In the genomic region with DNA sequence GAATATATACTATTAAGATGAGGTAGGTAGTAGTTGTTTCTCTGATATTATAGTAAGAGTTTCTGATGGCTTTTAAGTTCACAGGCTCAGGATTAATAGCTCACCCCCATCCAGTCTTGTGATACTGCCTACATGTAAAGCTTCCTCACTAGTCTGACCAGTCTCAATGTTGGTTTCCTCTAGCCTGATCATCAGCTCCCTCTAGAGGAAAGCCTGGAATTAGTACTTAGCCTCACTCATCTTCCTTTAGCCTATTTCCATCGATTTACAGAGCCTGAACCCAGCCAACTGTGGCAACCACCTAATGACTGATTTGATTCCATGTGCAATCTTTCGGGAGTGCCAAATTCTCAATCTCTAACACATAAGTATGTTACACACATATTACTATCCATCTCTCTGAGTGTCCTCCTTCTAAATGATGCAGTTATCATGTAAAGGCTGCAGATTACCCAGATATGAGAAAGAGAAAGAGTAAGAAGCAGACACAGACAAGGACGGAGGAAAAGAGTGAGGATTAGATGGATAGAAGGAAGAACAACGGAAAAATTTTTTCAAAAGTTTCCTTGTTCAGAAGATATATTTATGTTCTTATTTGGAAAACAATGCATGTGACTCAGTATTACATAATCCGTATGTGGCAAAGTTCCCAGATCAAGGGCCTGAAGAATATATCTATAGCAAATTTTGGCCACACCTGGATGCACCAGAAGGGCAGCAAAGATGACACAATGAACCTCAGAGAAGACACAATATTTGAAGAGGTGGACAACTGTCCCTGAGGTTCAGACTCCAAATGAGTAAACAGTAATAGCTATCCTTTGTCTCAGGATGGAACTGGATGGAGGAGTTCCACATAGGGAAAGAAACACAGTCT, we compare ENCODE assay signal across 9 cellular contexts.
A peak's percentile ranks its signal among the peaks of the same experiment; 100 is the strongest.
DNase-seq lines count a peak whose midpoint lies in the region; ATAC-seq and TF ChIP-seq lines count a peak whose summit lies in the region.
"Had no signal": no experiment of that assay in that cellular context is flagged by ENCODE, and none has a peak within 500 bp of the region (broad histone marks: within the 10 kb centered on the region; RNA-seq: fewer than 3 reads in every experiment).

No MANE protein-coding gene starts in this region.

- ATAC-seq in HG02759 (IDR thresholded peaks at IDR 0.05; ENCODE audit: unreplicated experiment) (no peak), GM18505 (IDR thresholded peaks at IDR 0.05; ENCODE audit: unreplicated experiment) (no peak)

- POLR2A ChIA-PET in HEK293T (lab: Yijun Ruan, JAX) = no interaction called here

- H3K9me3 Mint-ChIP-seq in immature natural killer cell = peaks cover 0 to 12% (median 8%) of the 10 kb centered on the region in 6 donors
- H3K9me3 Mint-ChIP-seq: dendritic cell treated with granulocyte-macrophage colony-stimulating factor and Interleukin-4, amounts not matched to agents 40 ng/mL and 50 ng/mL, for 4 days had no signal

- H3K27me3 Mint-ChIP-seq in immature natural killer cell (ENCODE audit: low read depth in 3 of 3) = no peaks in the 10 kb centered on the region
- H3K27me3 Mint-ChIP-seq: dendritic cell treated with granulocyte-macrophage colony-stimulating factor and Interleukin-4, amounts not matched to agents 40 ng/mL and 50 ng/mL, for 4 days had no signal

- no peak for TF ChIP-seq POLR2A in GM18505 (IDR thresholded peaks at IDR 0.05; ENCODE audit: borderline replicate concordance, extremely low read depth, insufficient read depth, insufficient read length)

- peak; percentile 44 for DNase-seq in HEK293T (ENCODE audit: extremely low spot score)
- peak; percentile 70 to 85 for DNase-seq in NCI-H526 (lab: John Stamatoyannopoulos, UW)
- DNase-seq in dermis blood vessel endothelial cell = peak; percentile 0
- peak; percentile 19 for DNase-seq in non-pigmented ciliary epithelial cell (ENCODE audit: low read depth)
- no peak for DNase-seq in immature natural killer cell

- CTCF ChIA-PET in HEK293T (lab: Yijun Ruan, JAX) = interaction anchor here (0.9 kb wide), 1 partner anchor 41 kb away, joined by 3 read pairs; no protein-coding TSS in a partner anchor

- no peak overlapping the region for H3K4me3 Mint-ChIP-seq in immature natural killer cell
- H3K4me3 Mint-ChIP-seq: dendritic cell treated with granulocyte-macrophage colony-stimulating factor and Interleukin-4, amounts not matched to agents 40 ng/mL and 50 ng/mL, for 4 days had no signal

- H3K27ac Mint-ChIP-seq in immature natural killer cell = no peak overlapping the region
- H3K27ac Mint-ChIP-seq: dendritic cell treated with granulocyte-macrophage colony-stimulating factor and Interleukin-4, amounts not matched to agents 40 ng/mL and 50 ng/mL, for 4 days had no signal

- no peak overlapping the region for H3K27ac ChIP-seq in C4-2B

- no peaks in the 10 kb centered on the region for H3K36me3 Mint-ChIP-seq in immature natural killer cell

- TF ChIP-seq CTCF in C4-2B (conservative IDR thresholded peaks at IDR 0.05) = peak; percentile 88

- H3K4me1 Mint-ChIP-seq in immature natural killer cell = no peaks in the 10 kb centered on the region

TF ChIP-seq in HEK293T, 16 proteins besides CTCF, POLR2A, EP300 and RAD21:
- no peak for TF ChIP-seq ELF4 (IDR thresholded peaks at IDR 0.05)
- TF ChIP-seq FOXM1 (IDR thresholded peaks at IDR 0.05; ENCODE audit: borderline replicate concordance) = no peak
- TF ChIP-seq LEF1 (IDR thresholded peaks at IDR 0.05; ENCODE audit: borderline replicate concordance) = no peak
- TF ChIP-seq HDGF (IDR thresholded peaks at IDR 0.05; ENCODE audit: borderline replicate concordance) = no peak
- TF ChIP-seq NFRKB (IDR thresholded peaks at IDR 0.05) = no peak
- no peak for TF ChIP-seq L3MBTL2 (conservative IDR thresholded peaks at IDR 0.05)
- TF ChIP-seq CTBP1 (IDR thresholded peaks at IDR 0.05; ENCODE audit: borderline replicate concordance) = no peak

Comparison
In these comparisons a context has a peak if more than half of its experiments do, and no peak if none do; other contexts are left out.
1. DNase-seq: peak in HEK293T (single experiment), NCI-H526 (2 of 2), dermis blood vessel endothelial cell (single experiment) and non-pigmented ciliary epithelial cell (single experiment); none in immature natural killer cell (0 of 3).